8 cellular contexts compared by ENCODE assay signal in the genomic region with DNA sequence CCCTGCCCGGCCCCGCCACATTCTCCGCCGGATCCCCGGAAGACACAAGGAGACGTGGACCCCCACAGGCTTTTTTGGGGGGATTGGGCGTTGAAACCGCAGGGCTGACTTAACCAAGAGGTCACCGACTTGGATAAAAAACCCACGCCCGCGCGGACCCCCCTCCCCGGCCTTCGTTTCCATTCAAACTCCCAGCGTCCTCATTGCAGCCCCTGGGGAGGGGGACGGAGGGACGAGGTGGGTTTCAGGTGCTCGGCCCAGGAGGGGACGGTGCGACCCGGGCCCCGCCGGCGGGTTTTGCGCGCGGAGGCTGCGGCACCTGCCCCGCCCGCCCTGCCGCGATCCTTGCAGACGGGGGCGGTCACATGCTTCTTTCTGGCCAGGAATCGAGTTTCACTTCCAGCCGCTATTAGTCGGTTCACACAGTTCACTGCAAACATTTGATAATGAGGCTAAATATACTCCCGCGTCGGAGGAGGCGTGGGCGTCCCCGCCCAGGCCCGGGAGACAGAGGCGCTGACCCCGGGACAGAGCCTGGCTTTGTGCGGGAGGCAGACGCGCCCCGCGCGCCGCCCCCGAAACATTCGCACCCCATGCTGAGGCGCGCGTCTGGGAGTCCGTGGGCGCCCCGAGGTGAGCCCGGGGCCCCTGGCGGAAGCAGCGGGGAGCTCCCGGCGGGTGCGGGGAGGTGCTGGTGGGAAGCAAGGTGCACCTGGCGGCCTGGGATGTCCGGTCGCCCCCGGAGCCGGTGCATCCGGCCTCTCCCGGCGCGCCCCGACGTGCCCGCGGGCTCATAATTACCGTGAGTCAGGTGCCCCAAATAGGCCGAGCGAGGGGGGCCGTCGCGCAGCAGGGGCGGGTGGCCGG. TPM values are rescaled to one million over a fixed set of nuclear protein-coding genes. Genes with fewer than 3 reads are reported as not detected.
DNase-seq lines count a peak whose midpoint lies in the region; ATAC-seq, FAIRE-seq and TF ChIP-seq lines count a peak whose summit lies in the region.

No MANE protein-coding gene starts in this region.

- peak in 1 of 3 experiments; percentile 15; a peak in 1 of 6 replicates for TF ChIP-seq CTCF in GM12878 (IDR thresholded peaks at IDR 0.05 in 2 of 3, conservative IDR thresholded peaks at IDR 0.05 in 1 of 3; ENCODE audit: control insufficient read depth in 2 of 3, extremely low read depth in 1 of 3, insufficient read depth in 1 of 3, low read depth in 3 of 3, low read length in 3 of 3)
- peak in 1 of 11 experiments; percentile 5 for TF ChIP-seq CTCF in spleen (IDR thresholded peaks at IDR 0.05 in 8 of 11, conservative IDR thresholded peaks at IDR 0.05 in 3 of 11)

- peaks cover 2 to 3% of the 10 kb centered on the region in 2 experiments for H3K27me3 ChIP-seq in GM12878 (replicated peaks in 1 of 2; ENCODE audit: control insufficient read depth in 2 of 2, insufficient read depth in 2 of 2, low read length in 1 of 2)
- peaks cover 0 to 61% (median 53%) of the 10 kb centered on the region in 7 donors for H3K27me3 ChIP-seq in spleen (replicated peaks in 1 of 7)

- H3K9me3 Mint-ChIP-seq in immature natural killer cell, result no peaks in the 10 kb centered on the region

- H3K27ac ChIP-seq in GM12878 (ENCODE audit: control insufficient read depth, insufficient read depth) (no peak overlapping the region), spleen (peak overlapping the region in 7 of 8 donors; percentile 13 to 90 (median 86))

- no TSS peak for BruUV-seq in GM12878 (replicated peaks; lab: Mats Ljungman, UMichigan)

- RAD21 ChIA-PET in GM12878 (lab: Charles Lee; ENCODE audit: unreplicated experiment), result interaction anchor here (1.4 to 2.3 kb wide), 4 partner anchors 10 to 80 kb away, joined by 3 to 11 read pairs (median 4); no protein-coding TSS in a partner anchor

- CTCF ChIA-PET in GM12878 (lab: Yijun Ruan, JAX), result interaction anchor here (1.3 kb wide), 1 partner anchor 71 kb away, joined by 3 read pairs; no protein-coding TSS in a partner anchor

- TF ChIP-seq POLR2A in GM12878 (IDR thresholded peaks at IDR 0.05; ENCODE audit: low read depth, low read length) (no peak), spleen (IDR thresholded peaks at IDR 0.05) (no peak)

- H3K4me1 ChIP-seq in GM12878 (ENCODE audit: control insufficient read depth, insufficient read depth, low read length) (peaks cover 16% of the 10 kb centered on the region), spleen (peaks cover 24 to 75% (median 54%) of the 10 kb centered on the region in 6 donors)

- ATAC-seq in GM12878, result peak; percentile 58

- no peaks in the 10 kb centered on the region for H3K79me2 ChIP-seq in GM12878 (ENCODE audit: control insufficient read depth, insufficient read depth, low read length)

- POLR2A ChIA-PET in GM12878 (lab: Charles Lee), result no interaction called here

- H3K4me3 ChIP-seq in GM12878 (peak overlapping the region; percentile 45; the same call in 1 of the 2 replicates), spleen (peak overlapping the region; percentile 40 to 85 (median 56))

- peak; percentile 20 for DNase-seq in stimulated activated CD4-positive, alpha-beta T cell treated with anti-CD3 and anti-CD28 coated beads, Interleukin-12 subunit alpha, Interleukin-12 subunit beta, amount 100 ng/mL, for 4 hours
- no peak for DNase-seq in stimulated activated CD4-positive, alpha-beta T cell treated with anti-CD3 and anti-CD28 coated beads, Interleukin-2, amount 100 ng/mL, for 48 hours
- DNase-seq in NCI-H2196 (lab: John Stamatoyannopoulos, UW; ENCODE audit: unreplicated experiment) (peak; percentile 63), GM12878 (ENCODE audit: low read depth, low spot score) (peak; percentile 31), immature natural killer cell (peak in 2 of 3 donors; percentile 16 to 22), spleen (no peak), KG1 (lab: John Stamatoyannopoulos, UW) (no peak), OCI-M2 (lab: John Stamatoyannopoulos, UW; ENCODE audit: unreplicated experiment) (no peak)

- intact Hi-C loops in GM12878 (cut with micrococcal nuclease; ENCODE audit: unreplicated experiment) (loop anchor here (10.0 kb wide), 2 partner anchors 198 to 352 kb away; a partner anchor contains a TSS), spleen (cut with DNase I; ENCODE audit: low total_unique reads) (no loop called here)

- TF ChIP-seq RAD21 in GM12878 (IDR thresholded peaks at IDR 0.05; ENCODE audit: insufficient read depth, low read depth, low read length), result no peak

- no peaks in the 10 kb centered on the region for H3K36me3 Mint-ChIP-seq in immature natural killer cell

- no peak overlapping the region for H3K27ac Mint-ChIP-seq in immature natural killer cell

- H3K9ac ChIP-seq in GM12878 (ENCODE audit: control insufficient read depth, insufficient read depth, low read length), result no peak overlapping the region

- peaks cover 2 to 12% (median 11%) of the 10 kb centered on the region in 3 donors for H3K27me3 Mint-ChIP-seq in immature natural killer cell (ENCODE audit: low read depth in 3 of 3)

- SMC1A ChIA-PET in GM12878 (lab: Charles Lee; ENCODE audit: uncharacterized antibody, unreplicated experiment), result interaction anchor here (0.7 kb wide), 1 partner anchor 71 kb away, joined by 3 read pairs; no protein-coding TSS in a partner anchor

- no peak overlapping the region for H2AFZ ChIP-seq in GM12878 (ENCODE audit: control insufficient read depth, low read depth, low read length)

- in situ Hi-C loops in GM12878 (cut with MboI), result loop anchor here (5.0 kb wide), 1 partner anchor 65 kb away; no protein-coding TSS in a partner anchor

- no peak for FAIRE-seq in GM12878 (lab: Jason Lieb, UNC)

- 0 out of 4 replicates have a peak, but pooled peaks of 1 of the 2 experiments have one; percentile 33 for TF ChIP-seq EP300 in GM12878 (IDR thresholded peaks at IDR 0.05; ENCODE audit: borderline replicate concordance in 1 of 2, control insufficient read depth in 1 of 2, low read depth in 2 of 2, low read length in 2 of 2)

- under 1% methylated on average over 88 of the region's 89 CpGs for WGBS in GM12878 (ENCODE audit: insufficient coverage, insufficient replicate concordance, low lambda C conversion rate, missing lambda C conversion rate)
- 0 to 1% (median 1%) methylated on average over 35 to 89 of the region's 89 CpGs for WGBS in spleen, 5 donors

- H3K4me2 ChIP-seq in GM12878 (ENCODE audit: control insufficient read depth, insufficient read depth), result peak overlapping the region; percentile 69

- H3K4me1 Mint-ChIP-seq in immature natural killer cell, result peaks cover 5 to 11% of the 10 kb centered on the region in 2 donors

- no peaks in the 10 kb centered on the region for H4K20me1 ChIP-seq in GM12878 (ENCODE audit: control insufficient read depth, insufficient read depth)

- no peaks in the 10 kb centered on the region for H3K36me3 ChIP-seq in GM12878 (ENCODE audit: control insufficient read depth in 2 of 2, insufficient read depth in 2 of 2, low read length in 1 of 2)
- H3K36me3 ChIP-seq in spleen, result no peaks in the 10 kb centered on the region

- H3K9me3 ChIP-seq in GM12878 (replicated peaks; ENCODE audit: control insufficient read depth, insufficient read depth, low read length), result no peaks in the 10 kb centered on the region
- no peaks in the 10 kb centered on the region for H3K9me3 ChIP-seq in spleen

- peak overlapping the region; percentile 47 to 65 (median 57) for H3K4me3 Mint-ChIP-seq in immature natural killer cell

TF ChIP-seq in GM12878, 131 proteins besides CTCF, POLR2A, EP300 and RAD21 (continues in another document):
- TF ChIP-seq, protein P1, sequence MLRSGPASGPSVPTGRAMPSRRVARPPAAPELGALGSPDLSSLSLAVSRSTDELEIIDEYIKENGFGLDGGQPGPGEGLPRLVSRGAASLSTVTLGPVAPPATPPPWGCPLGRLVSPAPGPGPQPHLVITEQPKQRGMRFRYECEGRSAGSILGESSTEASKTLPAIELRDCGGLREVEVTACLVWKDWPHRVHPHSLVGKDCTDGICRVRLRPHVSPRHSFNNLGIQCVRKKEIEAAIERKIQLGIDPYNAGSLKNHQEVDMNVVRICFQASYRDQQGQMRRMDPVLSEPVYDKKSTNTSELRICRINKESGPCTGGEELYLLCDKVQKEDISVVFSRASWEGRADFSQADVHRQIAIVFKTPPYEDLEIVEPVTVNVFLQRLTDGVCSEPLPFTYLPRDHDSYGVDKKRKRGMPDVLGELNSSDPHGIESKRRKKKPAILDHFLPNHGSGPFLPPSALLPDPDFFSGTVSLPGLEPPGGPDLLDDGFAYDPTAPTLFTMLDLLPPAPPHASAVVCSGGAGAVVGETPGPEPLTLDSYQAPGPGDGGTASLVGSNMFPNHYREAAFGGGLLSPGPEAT (IDR thresholded peaks at IDR 0.05; ENCODE audit: low read depth), result peak; percentile 51; the same call in 1 of the 2 replicates
- no peak for TF ChIP-seq ZNF274 (IDR thresholded peaks at IDR 0.05; ENCODE audit: insufficient read depth, insufficient read length)
- TF ChIP-seq HDAC2 (IDR thresholded peaks at IDR 0.05), result no peak
- TF ChIP-seq, protein P2, sequence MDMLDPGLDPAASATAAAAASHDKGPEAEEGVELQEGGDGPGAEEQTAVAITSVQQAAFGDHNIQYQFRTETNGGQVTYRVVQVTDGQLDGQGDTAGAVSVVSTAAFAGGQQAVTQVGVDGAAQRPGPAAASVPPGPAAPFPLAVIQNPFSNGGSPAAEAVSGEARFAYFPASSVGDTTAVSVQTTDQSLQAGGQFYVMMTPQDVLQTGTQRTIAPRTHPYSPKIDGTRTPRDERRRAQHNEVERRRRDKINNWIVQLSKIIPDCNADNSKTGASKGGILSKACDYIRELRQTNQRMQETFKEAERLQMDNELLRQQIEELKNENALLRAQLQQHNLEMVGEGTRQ (IDR thresholded peaks at IDR 0.05; ENCODE audit: borderline replicate concordance, low read depth, low read length), result peak; percentile 3; the same call in 1 of the 2 replicates

RNA-seq across cellular contexts. Expression of a gene that starts 2.7 kb away (rescaled TPM):
- total RNA-seq in GM12878 (2013; cell fraction: nucleolus; rRNA removed), result 48.1 and 48.7 TPM in 2 replicates
- total RNA-seq in GM12878 (2014; rRNA removed), result 5.7 and 7.2 TPM in 2 replicates
- total RNA-seq in GM12878 (2014; rRNA removed; fragmentation: Illumina TruSeq; extraction: Trizol), result 4.2 and 5.5 TPM in 2 replicates
- total RNA-seq in GM12878 (2021), result 8.2 and 10.7 TPM in 2 replicates
- polyA plus RNA-seq in GM12878 (2011; ENCODE audit: low read depth), result 0.93 TPM
- polyA plus RNA-seq in GM12878 (2011; rRNA removed), result 6.5 and 10.0 TPM in 2 replicates
- polyA plus RNA-seq in GM12878 (2011; cell fraction: cytosol; rRNA removed), result 11.9 and 13.4 TPM in 2 replicates
- polyA plus RNA-seq in GM12878 (2011; cell fraction: nucleus; rRNA removed), result 31.4 and 35.6 TPM in 2 replicates
- polyA plus RNA-seq in GM12878 (2012), result 2.0 and 4.6 TPM in 2 replicates
- 3.5 and 3.6 TPM in 2 replicates for polyA plus RNA-seq in GM12878 (2014; fragmentation: Illumina TruSeq; extraction: Trizol)
- 1 to 10 TPM; 5.8 to 9.2 TPM for polyA plus RNA-seq in GM12878 (2014; fragmentation: Nextera tagmentation; extraction: Ambion mirVana)
- 5.1 and 6.2 TPM in 2 replicates for polyA plus RNA-seq in GM12878 (2014; rRNA removed)
- polyA plus RNA-seq in GM12878 (2016; fragmentation: Nextera tagmentation; extraction: Ambion mirVana), result 1 to 10 TPM; 2.5 to 3.2 TPM
- 27.1 and 46.8 TPM in 2 replicates for polyA minus RNA-seq in GM12878 (2011; rRNA and poly(A)+ RNA removed)
- polyA minus RNA-seq in GM12878 (2011; cell fraction: cytosol; rRNA and poly(A)+ RNA removed), result 20.0 and 25.0 TPM in 2 replicates
- 8.8 and 16.8 TPM in 2 replicates for polyA minus RNA-seq in GM12878 (2011; cell fraction: nucleus; rRNA and poly(A)+ RNA removed)
- polyA plus RNA-seq in immature natural killer cell, result under 1 TPM in 2 of 3 donors, not detected in 1; 0.29 to 0.59 TPM
- 10 to 100 TPM; 16.1 to 49.5 (median 24.5) TPM for total RNA-seq in spleen
- 10 to 100 TPM in 1 of 3 donors, 1 to 10 TPM in 2; 6.1 to 16.8 (median 9.9) TPM for polyA plus RNA-seq in spleen

Comparison
In these comparisons a context has a peak if more than half of its experiments do, and no peak if none do; other contexts are left out.
1. DNase-seq: peak in stimulated activated CD4-positive, alpha-beta T cell treated with anti-CD3 and anti-CD28 coated beads, Interleukin-12 subunit alpha, Interleukin-12 subunit beta, amount 100 ng/mL, for 4 hours (single experiment), NCI-H2196 (single experiment), GM12878 (single experiment) and immature natural killer cell (2 of 3); none in stimulated activated CD4-positive, alpha-beta T cell treated with anti-CD3 and anti-CD28 coated beads, Interleukin-2, amount 100 ng/mL, for 48 hours (0 of 2), spleen (single experiment), KG1 (single experiment) and OCI-M2 (single experiment).